Comparison of ENCODE assay signal across 1 cellular context in genomic region chr16:56972403-56972802, GRCh38.
TF ChIP-seq lines count a peak whose summit lies in the region.

No MANE protein-coding gene starts in this region.

TF ChIP-seq in HepG2, 621 proteins besides CTCF, POLR2A, EP300 and RAD21 (continued from another document):
- TF ChIP-seq, protein P1, sequence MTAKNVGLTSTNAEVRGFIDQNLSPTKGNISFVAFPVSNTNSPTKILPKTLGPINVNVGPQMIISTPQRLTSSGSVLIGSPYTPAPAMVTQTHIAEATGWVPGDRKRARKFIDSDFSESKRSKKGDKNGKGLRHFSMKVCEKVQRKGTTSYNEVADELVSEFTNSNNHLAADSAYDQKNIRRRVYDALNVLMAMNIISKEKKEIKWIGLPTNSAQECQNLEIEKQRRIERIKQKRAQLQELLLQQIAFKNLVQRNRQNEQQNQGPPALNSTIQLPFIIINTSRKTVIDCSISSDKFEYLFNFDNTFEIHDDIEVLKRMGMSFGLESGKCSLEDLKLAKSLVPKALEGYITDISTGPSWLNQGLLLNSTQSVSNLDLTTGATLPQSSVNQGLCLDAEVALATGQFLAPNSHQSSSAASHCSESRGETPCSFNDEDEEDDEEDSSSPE (CRISPR knock-in tag; IDR thresholded peaks at IDR 0.05): peak; percentile 29; the same call in 1 of the 2 replicates
- no peak for TF ChIP-seq ZNF800 (CRISPR knock-in tag; IDR thresholded peaks at IDR 0.05)
TF ChIP-seq in HepG2: peak in this region for 30.
